In genomic region chr5:148107608-148108007, GRCh38 we compare ENCODE assay signal across 16 cellular contexts. TPM values are rescaled to one million over a fixed set of nuclear protein-coding genes. Genes with fewer than 3 reads are reported as not detected.
A peak's percentile ranks its signal among the peaks of the same experiment; 100 is the strongest.
DNase-seq lines count a peak whose midpoint lies in the region; ATAC-seq and TF ChIP-seq lines count a peak whose summit lies in the region.
"Had no signal": no experiment of that assay in that cellular context is flagged by ENCODE, and none has a peak within 500 bp of the region (broad histone marks: within the 10 kb centered on the region; RNA-seq: fewer than 3 reads in every experiment).

No MANE protein-coding gene starts in this region.

- CTCF ChIA-PET in activated CD4-positive, alpha-beta T cell treated with anti-CD3 and anti-CD28 coated beads for 36 hours (lab: Charles Lee), result no interaction called here

- no peaks in the 10 kb centered on the region for H3K9me2 ChIP-seq in GM23338 (ENCODE audit: insufficient read depth)

- H3K27me3 ChIP-seq in GM23338 (ENCODE audit: insufficient read depth) (no peaks in the 10 kb centered on the region), kidney epithelial cell (ENCODE audit: control insufficient read depth, insufficient read depth, low read length) (no peaks in the 10 kb centered on the region)

- no peaks in the 10 kb centered on the region for H3K9me3 Mint-ChIP-seq in GM23338
- no peaks in the 10 kb centered on the region for H3K9me3 Mint-ChIP-seq in activated T-cell treated with anti-CD3 and anti-CD28 coated beads, Interleukin-2, amount 50 U/mL, for 72 hours
- H3K9me3 Mint-ChIP-seq in activated CD4-positive, alpha-beta T cell treated with anti-CD3 and anti-CD28 coated beads for 36 hours (ENCODE audit: low read depth), result no peaks in the 10 kb centered on the region
- H3K9me3 Mint-ChIP-seq: natural killer cell treated with Interleukin-12 subunit alpha and Interleukin-12 subunit beta and Interleukin-15 and Interleukin-18, amount 100 ng/mL, for 72 hours had no signal

- H3K36me3 Mint-ChIP-seq in GM23338 (ENCODE audit: low read depth), result no peaks in the 10 kb centered on the region
- H3K36me3 Mint-ChIP-seq in activated T-cell treated with anti-CD3 and anti-CD28 coated beads, Interleukin-2, amount 50 U/mL, for 72 hours (ENCODE audit: insufficient read depth in 2 of 2), result no peaks in the 10 kb centered on the region
- no peaks in the 10 kb centered on the region for H3K36me3 Mint-ChIP-seq in activated CD4-positive, alpha-beta T cell treated with anti-CD3 and anti-CD28 coated beads for 36 hours (ENCODE audit: low read depth)
- H3K36me3 Mint-ChIP-seq: natural killer cell treated with Interleukin-12 subunit alpha and Interleukin-12 subunit beta and Interleukin-15 and Interleukin-18, amount 100 ng/mL, for 72 hours had no signal

- no peaks in the 10 kb centered on the region for H3K4me1 ChIP-seq in GM23338 (ENCODE audit: insufficient read depth)

- no peaks in the 10 kb centered on the region for H3K27me3 Mint-ChIP-seq in GM23338 (ENCODE audit: insufficient read depth, low read depth, poor library complexity)
- H3K27me3 Mint-ChIP-seq in activated T-cell treated with anti-CD3 and anti-CD28 coated beads, Interleukin-2, amount 50 U/mL, for 72 hours (ENCODE audit: low read depth), result no peaks in the 10 kb centered on the region
- H3K27me3 Mint-ChIP-seq in activated CD4-positive, alpha-beta T cell treated with anti-CD3 and anti-CD28 coated beads for 36 hours, result peaks cover 6% of the 10 kb centered on the region

- DNase-seq in GM23338 (ENCODE audit: low spot score) (peak; percentile 14), NCI-H1048 (lab: John Stamatoyannopoulos, UW) (peak; percentile 30), kidney epithelial cell (ENCODE audit: low read depth) (no peak), medulla oblongata (ENCODE audit: extremely low spot score) (no peak)
- DNase-seq in activated T-cell treated with anti-CD3 and anti-CD28 coated beads, Interleukin-2, amount 50 U/mL, for 72 hours, result no peak
- no peak for DNase-seq in activated CD4-positive, alpha-beta T cell treated with anti-CD3 and anti-CD28 coated beads for 36 hours
- DNase-seq: activated CD8-positive, alpha-beta memory T cell treated with anti-CD3 and anti-CD28 coated beads for 24 hours; amniotic stem cell; C1 segment of cervical spinal cord; erythroblast; glutamatergic neuron; Karpas-422; NCI-H2081 treated with DMSO at 0.1 percent for 48 hours; retina had no signal

- no peak overlapping the region for H3K4me3 ChIP-seq in GM23338
- H3K4me3 ChIP-seq in kidney epithelial cell (ENCODE audit: low read depth, low read length), result no peak overlapping the region

- TF ChIP-seq CTCF in GM23338 (conservative IDR thresholded peaks at IDR 0.05; ENCODE audit: low read depth in 2 of 2) (peak; percentile 18 to 45; a peak in 2 of 4 replicates), kidney epithelial cell (IDR thresholded peaks at IDR 0.05; ENCODE audit: insufficient read depth, low read length, poor library complexity, severe bottlenecking) (peak; percentile 14)

- no peak overlapping the region for H2AFZ ChIP-seq in GM23338

- no peaks in the 10 kb centered on the region for H3K79me2 ChIP-seq in GM23338 (replicated peaks; ENCODE audit: insufficient read depth)

- H3K36me3 ChIP-seq in GM23338 (ENCODE audit: insufficient read depth), result peaks cover 6% of the 10 kb centered on the region; the same call in 1 of the 2 replicates
- H3K36me3 ChIP-seq in kidney epithelial cell (ENCODE audit: control insufficient read depth, insufficient read depth, low read length), result no peaks in the 10 kb centered on the region

- no peak overlapping the region for H3K27ac ChIP-seq in GM23338 (ENCODE audit: low read depth)

- H3K27ac Mint-ChIP-seq in GM23338, result no peak overlapping the region
- no peak overlapping the region for H3K27ac Mint-ChIP-seq in activated T-cell treated with anti-CD3 and anti-CD28 coated beads, Interleukin-2, amount 50 U/mL, for 72 hours
- H3K27ac Mint-ChIP-seq in activated CD4-positive, alpha-beta T cell treated with anti-CD3 and anti-CD28 coated beads for 36 hours, result no peak overlapping the region
- H3K27ac Mint-ChIP-seq: natural killer cell treated with Interleukin-12 subunit alpha and Interleukin-12 subunit beta and Interleukin-15 and Interleukin-18, amount 100 ng/mL, for 72 hours had no signal

- ATAC-seq in GM23338 (peak; percentile 77), SK-N-SH treated with all-trans-retinoic acid at 6 μM for 48 hours (peak; percentile 38; the same call in 1 of the 3 replicates)
- ATAC-seq in activated T-cell treated with anti-CD3 and anti-CD28 coated beads, Interleukin-2, amount 50 U/mL, for 72 hours (replicated peaks in 1 of 2), result no peak
- no peak for ATAC-seq in activated CD4-positive, alpha-beta T cell treated with anti-CD3 and anti-CD28 coated beads for 36 hours
- ATAC-seq: natural killer cell treated with Interleukin-12 subunit alpha and Interleukin-12 subunit beta and Interleukin-15 and Interleukin-18, amount 100 ng/mL, for 72 hours had no signal

- intact Hi-C loops in activated CD4-positive, alpha-beta T cell treated with anti-CD3 and anti-CD28 coated beads for 36 hours (cut with DNase I, micrococcal nuclease), result no loop called here

- no peaks in the 10 kb centered on the region for H3F3A ChIP-seq in GM23338 (replicated peaks; ENCODE audit: low read depth)

- no peak overlapping the region for H3K4me3 Mint-ChIP-seq in GM23338
- H3K4me3 Mint-ChIP-seq in activated T-cell treated with anti-CD3 and anti-CD28 coated beads, Interleukin-2, amount 50 U/mL, for 72 hours, result no peak overlapping the region
- H3K4me3 Mint-ChIP-seq in activated CD4-positive, alpha-beta T cell treated with anti-CD3 and anti-CD28 coated beads for 36 hours, result no peak overlapping the region
- H3K4me3 Mint-ChIP-seq: natural killer cell treated with Interleukin-12 subunit alpha and Interleukin-12 subunit beta and Interleukin-15 and Interleukin-18, amount 100 ng/mL, for 72 hours had no signal

- no peak overlapping the region for H3K4me2 ChIP-seq in GM23338

- no peaks in the 10 kb centered on the region; the same call in 1 of the 2 replicates for H4K20me1 ChIP-seq in GM23338 (replicated peaks; ENCODE audit: insufficient read depth)

- POLR2A ChIA-PET in activated CD4-positive, alpha-beta T cell treated with anti-CD3 and anti-CD28 coated beads for 36 hours (lab: Charles Lee), result no interaction called here

- peaks cover 8% of the 10 kb centered on the region; the same call in 2 of the 3 replicates for H3K4me1 Mint-ChIP-seq in GM23338
- H3K4me1 Mint-ChIP-seq in activated T-cell treated with anti-CD3 and anti-CD28 coated beads, Interleukin-2, amount 50 U/mL, for 72 hours (ENCODE audit: low read depth), result no peaks in the 10 kb centered on the region
- no peaks in the 10 kb centered on the region for H3K4me1 Mint-ChIP-seq in activated CD4-positive, alpha-beta T cell treated with anti-CD3 and anti-CD28 coated beads for 36 hours

TF ChIP-seq in GM23338, 12 proteins besides CTCF, POLR2A, EP300 and RAD21:
- no peak for TF ChIP-seq EZH2 (IDR thresholded peaks at IDR 0.05; ENCODE audit: low read depth, unreplicated experiment)
- no peak for TF ChIP-seq CREB1 (CRISPR knock-in tag; IDR thresholded peaks at IDR 0.05; ENCODE audit: low read depth)
- no peak for TF ChIP-seq POLR2AphosphoS5 (IDR thresholded peaks at IDR 0.05; ENCODE audit: low read depth)
- TF ChIP-seq NANOG (IDR thresholded peaks at IDR 0.05; ENCODE audit: borderline replicate concordance), result no peak
- TF ChIP-seq ZNF114 (CRISPR knock-in tag; IDR thresholded peaks at IDR 0.05), result no peak

TF ChIP-seq in SK-N-SH treated with all-trans-retinoic acid at 6 μM for 48 hours, 23 proteins besides CTCF, POLR2A, EP300 and RAD21:
- TF ChIP-seq, protein P1, sequence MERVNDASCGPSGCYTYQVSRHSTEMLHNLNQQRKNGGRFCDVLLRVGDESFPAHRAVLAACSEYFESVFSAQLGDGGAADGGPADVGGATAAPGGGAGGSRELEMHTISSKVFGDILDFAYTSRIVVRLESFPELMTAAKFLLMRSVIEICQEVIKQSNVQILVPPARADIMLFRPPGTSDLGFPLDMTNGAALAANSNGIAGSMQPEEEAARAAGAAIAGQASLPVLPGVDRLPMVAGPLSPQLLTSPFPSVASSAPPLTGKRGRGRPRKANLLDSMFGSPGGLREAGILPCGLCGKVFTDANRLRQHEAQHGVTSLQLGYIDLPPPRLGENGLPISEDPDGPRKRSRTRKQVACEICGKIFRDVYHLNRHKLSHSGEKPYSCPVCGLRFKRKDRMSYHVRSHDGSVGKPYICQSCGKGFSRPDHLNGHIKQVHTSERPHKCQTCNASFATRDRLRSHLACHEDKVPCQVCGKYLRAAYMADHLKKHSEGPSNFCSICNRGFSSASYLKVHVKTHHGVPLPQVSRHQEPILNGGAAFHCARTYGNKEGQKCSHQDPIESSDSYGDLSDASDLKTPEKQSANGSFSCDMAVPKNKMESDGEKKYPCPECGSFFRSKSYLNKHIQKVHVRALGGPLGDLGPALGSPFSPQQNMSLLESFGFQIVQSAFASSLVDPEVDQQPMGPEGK (CRISPR knock-in tag; IDR thresholded peaks at IDR 0.05; ENCODE audit: borderline replicate concordance), result no peak
- TF ChIP-seq TOX (CRISPR knock-in tag; IDR thresholded peaks at IDR 0.05; ENCODE audit: borderline replicate concordance), result no peak
- no peak for TF ChIP-seq ZNF565 (CRISPR knock-in tag; conservative IDR thresholded peaks at IDR 0.05; ENCODE audit: low read depth)
- TF ChIP-seq RARB (CRISPR knock-in tag; IDR thresholded peaks at IDR 0.05), result no peak

RNA-seq across cellular contexts. Expression of gene SPINK5, which starts 43.8 kb away (rescaled TPM):
- total RNA-seq in GM23338 (2014; rRNA removed; shearing (Covaris generic)), result 1.5 and 4.5 TPM in 2 replicates
- 6.9 and 8.8 TPM in 2 replicates for polyA plus RNA-seq in GM23338 (2016; fragmentation: Nextera tagmentation; extraction: Ambion mirVana)
- 0.04 and 5.6 TPM in 2 replicates for total RNA-seq in kidney epithelial cell
- not detected for total RNA-seq in activated T-cell treated with anti-CD3 and anti-CD28 coated beads, Interleukin-2, amount 50 U/mL, for 72 hours
- total RNA-seq in activated CD4-positive, alpha-beta T cell treated with anti-CD3 and anti-CD28 coated beads for 36 hours, result not detected
- total RNA-seq: natural killer cell treated with Interleukin-12 subunit alpha and Interleukin-12 subunit beta and Interleukin-15 and Interleukin-18, amount 100 ng/mL, for 72 hours had no signal

Comparison
In these comparisons a context has a peak if more than half of its experiments do, and no peak if none do; other contexts are left out.
1. ATAC-seq: peak in GM23338 (single experiment) and SK-N-SH treated with all-trans-retinoic acid at 6 μM for 48 hours (single experiment); none in activated T-cell treated with anti-CD3 and anti-CD28 coated beads, Interleukin-2, amount 50 U/mL, for 72 hours (0 of 2) and activated CD4-positive, alpha-beta T cell treated with anti-CD3 and anti-CD28 coated beads for 36 hours (single experiment).
2. DNase-seq: peak in GM23338 (single experiment) and NCI-H1048 (single experiment); none in kidney epithelial cell (single experiment), medulla oblongata (single experiment), activated T-cell treated with anti-CD3 and anti-CD28 coated beads, Interleukin-2, amount 50 U/mL, for 72 hours (0 of 2) and activated CD4-positive, alpha-beta T cell treated with anti-CD3 and anti-CD28 coated beads for 36 hours (single experiment).